In the genomic region with DNA sequence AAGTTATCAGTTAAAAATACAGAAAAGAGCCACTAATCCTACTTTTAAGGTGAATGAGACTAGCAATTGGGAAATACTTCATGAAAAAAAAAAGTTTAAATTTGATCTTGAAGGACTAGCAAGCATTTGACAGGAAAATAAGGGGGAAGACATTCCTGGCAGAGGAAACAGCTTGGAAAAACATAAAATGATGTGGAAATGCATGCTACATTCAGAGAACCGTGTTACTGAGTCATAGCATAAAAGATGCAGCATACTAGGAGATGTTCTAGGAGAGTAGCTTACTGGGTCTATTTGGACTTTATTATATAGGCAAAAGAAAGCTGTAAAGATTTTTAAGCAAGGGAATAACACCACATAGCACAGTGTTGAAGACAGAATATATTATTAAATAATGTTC, we compare ENCODE assay signal across 19 cellular contexts.
"Had no signal": no experiment of that assay in that cellular context is flagged by ENCODE, and none has a peak within 500 bp of the region (broad histone marks: within the 10 kb centered on the region; RNA-seq: fewer than 3 reads in every experiment).

No MANE protein-coding gene starts in this region.

- H3K27me3 ChIP-seq: colonic mucosa, gastrocnemius medialis, ovary, suprapubic skin, tibial nerve had no signal

- H3K4me3 ChIP-seq: colonic mucosa, gastrocnemius medialis, left ventricle myocardium inferior, ovary, skin epidermis, stomach, suprapubic skin, tibial nerve had no signal

- H3K9me3 ChIP-seq: colonic mucosa, gastrocnemius medialis, left ventricle myocardium inferior, ovary, stomach, suprapubic skin, tibial nerve had no signal

- H3K4me1 ChIP-seq: colonic mucosa, gastrocnemius medialis, left ventricle myocardium inferior, stomach, suprapubic skin had no signal

- H3K36me3 ChIP-seq: colonic mucosa, gastrocnemius medialis, left ventricle myocardium inferior, ovary, stomach, suprapubic skin, tibial nerve had no signal

- ATAC-seq: activated CD8-positive, alpha-beta T cell treated with anti-CD3 and anti-CD28 coated beads, Interleukin-2, amount 10 ng/mL, durations not matched to agents 7 days and 5 days; gastrocnemius medialis; naive thymus-derived CD8-positive, alpha-beta T cell; right cardiac atrium had no signal

- DNase-seq: activated CD4-positive, alpha-beta T cell treated with anti-CD3 and anti-CD28 coated beads for 1 hour; activated CD4-positive, alpha-beta T cell treated with anti-CD3 and anti-CD28 coated beads, Interleukin-2, amount 50 U/mL, for 1 hour; activated CD8-positive, alpha-beta T cell treated with anti-CD3 and anti-CD28 coated beads, Interleukin-2, amount 10 ng/mL, durations not matched to agents 7 days and 5 days; activated gamma-delta T cell; colonic mucosa; endodermal cell; gastrocnemius medialis; hippocampal formation; left ventricle myocardium inferior; naive thymus-derived CD8-positive, alpha-beta T cell; ovary; right cardiac atrium; stimulated activated CD4-positive, alpha-beta T cell treated with anti-CD3 and anti-CD28 coated beads, Interleukin-1b, Interleukin-23, amount 100 ng/mL, for 48 hours; stomach; SW 1271; T-helper 2 cell had no signal

- H3K27ac ChIP-seq: colonic mucosa, gastrocnemius medialis, left ventricle myocardium inferior, ovary, skin epidermis, stomach, suprapubic skin, tibial nerve had no signal
